In the genomic region with DNA sequence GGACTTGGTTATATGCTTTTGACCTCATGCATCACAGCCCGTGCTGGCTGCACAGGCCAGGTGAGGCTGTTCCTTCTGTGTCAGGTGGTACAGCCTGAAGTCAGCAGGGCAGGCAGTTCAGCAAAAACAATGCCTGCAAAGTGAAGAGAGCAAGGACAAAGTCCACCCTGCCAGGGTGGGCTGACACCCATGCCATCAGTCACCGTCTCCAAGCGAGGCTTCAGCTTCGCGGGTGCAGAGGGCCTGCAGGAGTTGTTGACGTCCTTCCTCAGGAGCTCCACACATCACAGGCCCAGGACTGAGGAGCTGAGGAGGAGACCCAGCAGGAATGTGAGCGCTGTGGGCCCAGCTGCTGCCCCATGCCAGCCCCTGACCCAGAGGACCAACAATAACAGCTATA, we compare ENCODE assay signal across 1 cellular context.
TF ChIP-seq lines count a peak whose summit lies in the region.

No MANE protein-coding gene starts in this region.

TF ChIP-seq in HepG2, 621 proteins besides CTCF, POLR2A, EP300 and RAD21 (continued from another document):
- TF ChIP-seq, protein P1, sequence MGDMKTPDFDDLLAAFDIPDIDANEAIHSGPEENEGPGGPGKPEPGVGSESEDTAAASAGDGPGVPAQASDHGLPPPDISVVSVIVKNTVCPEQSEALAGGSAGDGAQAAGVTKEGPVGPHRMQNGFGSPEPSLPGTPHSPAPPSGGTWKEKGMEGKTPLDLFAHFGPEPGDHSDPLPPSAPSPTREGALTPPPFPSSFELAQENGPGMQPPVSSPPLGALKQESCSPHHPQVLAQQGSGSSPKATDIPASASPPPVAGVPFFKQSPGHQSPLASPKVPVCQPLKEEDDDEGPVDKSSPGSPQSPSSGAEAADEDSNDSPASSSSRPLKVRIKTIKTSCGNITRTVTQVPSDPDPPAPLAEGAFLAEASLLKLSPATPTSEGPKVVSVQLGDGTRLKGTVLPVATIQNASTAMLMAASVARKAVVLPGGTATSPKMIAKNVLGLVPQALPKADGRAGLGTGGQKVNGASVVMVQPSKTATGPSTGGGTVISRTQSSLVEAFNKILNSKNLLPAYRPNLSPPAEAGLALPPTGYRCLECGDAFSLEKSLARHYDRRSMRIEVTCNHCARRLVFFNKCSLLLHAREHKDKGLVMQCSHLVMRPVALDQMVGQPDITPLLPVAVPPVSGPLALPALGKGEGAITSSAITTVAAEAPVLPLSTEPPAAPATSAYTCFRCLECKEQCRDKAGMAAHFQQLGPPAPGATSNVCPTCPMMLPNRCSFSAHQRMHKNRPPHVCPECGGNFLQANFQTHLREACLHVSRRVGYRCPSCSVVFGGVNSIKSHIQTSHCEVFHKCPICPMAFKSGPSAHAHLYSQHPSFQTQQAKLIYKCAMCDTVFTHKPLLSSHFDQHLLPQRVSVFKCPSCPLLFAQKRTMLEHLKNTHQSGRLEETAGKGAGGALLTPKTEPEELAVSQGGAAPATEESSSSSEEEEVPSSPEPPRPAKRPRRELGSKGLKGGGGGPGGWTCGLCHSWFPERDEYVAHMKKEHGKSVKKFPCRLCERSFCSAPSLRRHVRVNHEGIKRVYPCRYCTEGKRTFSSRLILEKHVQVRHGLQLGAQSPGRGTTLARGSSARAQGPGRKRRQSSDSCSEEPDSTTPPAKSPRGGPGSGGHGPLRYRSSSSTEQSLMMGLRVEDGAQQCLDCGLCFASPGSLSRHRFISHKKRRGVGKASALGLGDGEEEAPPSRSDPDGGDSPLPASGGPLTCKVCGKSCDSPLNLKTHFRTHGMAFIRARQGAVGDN (CRISPR knock-in tag; IDR thresholded peaks at IDR 0.05) = peak; percentile 38; the same call in 1 of the 2 replicates
TF ChIP-seq in HepG2: peak in this region for 6.
